In the genomic region with DNA sequence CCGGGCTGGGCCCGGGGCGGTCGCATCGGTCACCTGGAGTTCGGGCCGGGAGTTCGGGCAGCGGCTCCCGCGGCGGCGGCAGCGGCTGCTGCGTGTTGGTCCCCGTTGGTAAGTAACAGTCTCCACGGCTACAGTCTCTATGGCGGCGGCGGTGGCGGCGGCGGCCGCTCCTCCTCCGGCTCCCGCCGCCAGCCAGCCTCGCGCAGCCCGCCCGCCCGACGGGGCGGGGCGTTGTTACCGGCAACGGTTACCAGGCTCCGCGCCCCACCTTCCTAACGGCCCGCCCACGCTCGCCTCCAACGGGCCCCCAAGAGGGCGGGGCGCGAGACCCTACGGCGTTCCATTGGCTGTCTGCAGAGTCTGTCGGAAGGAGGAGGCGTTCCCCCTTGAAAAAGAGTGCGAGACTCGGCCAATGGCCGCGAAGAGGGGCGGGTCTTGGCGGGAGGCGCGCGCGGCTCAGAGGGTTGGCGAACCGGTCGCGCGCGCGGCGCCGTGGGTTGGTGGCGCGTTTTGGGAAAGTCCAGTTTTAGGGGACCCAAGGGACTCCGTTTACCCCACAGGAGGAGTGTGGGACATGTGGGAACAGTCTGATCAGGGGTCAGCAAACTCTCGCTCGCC, we compare ENCODE assay signal across 1 cellular context.
TF ChIP-seq lines count a peak whose summit lies in the region.

RFX2 (minus strand) TSS at position 141 of the 618 bp plus-strand sequence. CDS start 63,004 bp downstream, outside the sequence.

TF ChIP-seq in HepG2, 621 proteins besides CTCF, POLR2A, EP300 and RAD21 (continued from another document and continues in another):
- TF ChIP-seq, protein P1, sequence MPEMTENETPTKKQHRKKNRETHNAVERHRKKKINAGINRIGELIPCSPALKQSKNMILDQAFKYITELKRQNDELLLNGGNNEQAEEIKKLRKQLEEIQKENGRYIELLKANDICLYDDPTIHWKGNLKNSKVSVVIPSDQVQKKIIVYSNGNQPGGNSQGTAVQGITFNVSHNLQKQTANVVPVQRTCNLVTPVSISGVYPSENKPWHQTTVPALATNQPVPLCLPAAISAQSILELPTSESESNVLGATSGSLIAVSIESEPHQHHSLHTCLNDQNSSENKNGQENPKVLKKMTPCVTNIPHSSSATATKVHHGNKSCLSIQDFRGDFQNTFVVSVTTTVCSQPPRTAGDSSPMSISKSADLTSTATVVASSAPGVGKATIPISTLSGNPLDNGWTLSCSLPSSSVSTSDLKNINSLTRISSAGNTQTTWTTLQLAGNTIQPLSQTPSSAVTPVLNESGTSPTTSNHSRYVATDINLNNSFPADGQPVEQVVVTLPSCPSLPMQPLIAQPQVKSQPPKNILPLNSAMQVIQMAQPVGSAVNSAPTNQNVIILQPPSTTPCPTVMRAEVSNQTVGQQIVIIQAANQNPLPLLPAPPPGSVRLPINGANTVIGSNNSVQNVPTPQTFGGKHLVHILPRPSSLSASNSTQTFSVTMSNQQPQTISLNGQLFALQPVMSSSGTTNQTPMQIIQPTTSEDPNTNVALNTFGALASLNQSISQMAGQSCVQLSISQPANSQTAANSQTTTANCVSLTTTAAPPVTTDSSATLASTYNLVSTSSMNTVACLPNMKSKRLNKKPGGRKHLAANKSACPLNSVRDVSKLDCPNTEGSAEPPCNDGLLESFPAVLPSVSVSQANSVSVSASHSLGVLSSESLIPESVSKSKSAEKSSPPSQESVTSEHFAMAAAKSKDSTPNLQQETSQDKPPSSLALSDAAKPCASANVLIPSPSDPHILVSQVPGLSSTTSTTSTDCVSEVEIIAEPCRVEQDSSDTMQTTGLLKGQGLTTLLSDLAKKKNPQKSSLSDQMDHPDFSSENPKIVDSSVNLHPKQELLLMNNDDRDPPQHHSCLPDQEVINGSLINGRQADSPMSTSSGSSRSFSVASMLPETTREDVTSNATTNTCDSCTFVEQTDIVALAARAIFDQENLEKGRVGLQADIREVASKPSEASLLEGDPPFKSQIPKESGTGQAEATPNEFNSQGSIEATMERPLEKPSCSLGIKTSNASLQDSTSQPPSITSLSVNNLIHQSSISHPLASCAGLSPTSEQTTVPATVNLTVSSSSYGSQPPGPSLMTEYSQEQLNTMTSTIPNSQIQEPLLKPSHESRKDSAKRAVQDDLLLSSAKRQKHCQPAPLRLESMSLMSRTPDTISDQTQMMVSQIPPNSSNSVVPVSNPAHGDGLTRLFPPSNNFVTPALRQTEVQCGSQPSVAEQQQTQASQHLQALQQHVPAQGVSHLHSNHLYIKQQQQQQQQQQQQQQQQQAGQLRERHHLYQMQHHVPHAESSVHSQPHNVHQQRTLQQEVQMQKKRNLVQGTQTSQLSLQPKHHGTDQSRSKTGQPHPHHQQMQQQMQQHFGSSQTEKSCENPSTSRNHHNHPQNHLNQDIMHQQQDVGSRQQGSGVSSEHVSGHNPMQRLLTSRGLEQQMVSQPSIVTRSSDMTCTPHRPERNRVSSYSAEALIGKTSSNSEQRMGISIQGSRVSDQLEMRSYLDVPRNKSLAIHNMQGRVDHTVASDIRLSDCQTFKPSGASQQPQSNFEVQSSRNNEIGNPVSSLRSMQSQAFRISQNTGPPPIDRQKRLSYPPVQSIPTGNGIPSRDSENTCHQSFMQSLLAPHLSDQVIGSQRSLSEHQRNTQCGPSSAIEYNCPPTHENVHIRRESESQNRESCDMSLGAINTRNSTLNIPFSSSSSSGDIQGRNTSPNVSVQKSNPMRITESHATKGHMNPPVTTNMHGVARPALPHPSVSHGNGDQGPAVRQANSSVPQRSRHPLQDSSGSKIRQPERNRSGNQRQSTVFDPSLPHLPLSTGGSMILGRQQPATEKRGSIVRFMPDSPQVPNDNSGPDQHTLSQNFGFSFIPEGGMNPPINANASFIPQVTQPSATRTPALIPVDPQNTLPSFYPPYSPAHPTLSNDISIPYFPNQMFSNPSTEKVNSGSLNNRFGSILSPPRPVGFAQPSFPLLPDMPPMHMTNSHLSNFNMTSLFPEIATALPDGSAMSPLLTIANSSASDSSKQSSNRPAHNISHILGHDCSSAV (CRISPR knock-in tag; IDR thresholded peaks at IDR 0.05; ENCODE audit: borderline replicate concordance) = no peak
- TF ChIP-seq FOXM1 (CRISPR knock-in tag; IDR thresholded peaks at IDR 0.05) = no peak
- peak; percentile 94 for TF ChIP-seq MXI1 (IDR thresholded peaks at IDR 0.05; ENCODE audit: borderline replicate concordance, low read depth, low read length)
- TF ChIP-seq, protein P2, sequence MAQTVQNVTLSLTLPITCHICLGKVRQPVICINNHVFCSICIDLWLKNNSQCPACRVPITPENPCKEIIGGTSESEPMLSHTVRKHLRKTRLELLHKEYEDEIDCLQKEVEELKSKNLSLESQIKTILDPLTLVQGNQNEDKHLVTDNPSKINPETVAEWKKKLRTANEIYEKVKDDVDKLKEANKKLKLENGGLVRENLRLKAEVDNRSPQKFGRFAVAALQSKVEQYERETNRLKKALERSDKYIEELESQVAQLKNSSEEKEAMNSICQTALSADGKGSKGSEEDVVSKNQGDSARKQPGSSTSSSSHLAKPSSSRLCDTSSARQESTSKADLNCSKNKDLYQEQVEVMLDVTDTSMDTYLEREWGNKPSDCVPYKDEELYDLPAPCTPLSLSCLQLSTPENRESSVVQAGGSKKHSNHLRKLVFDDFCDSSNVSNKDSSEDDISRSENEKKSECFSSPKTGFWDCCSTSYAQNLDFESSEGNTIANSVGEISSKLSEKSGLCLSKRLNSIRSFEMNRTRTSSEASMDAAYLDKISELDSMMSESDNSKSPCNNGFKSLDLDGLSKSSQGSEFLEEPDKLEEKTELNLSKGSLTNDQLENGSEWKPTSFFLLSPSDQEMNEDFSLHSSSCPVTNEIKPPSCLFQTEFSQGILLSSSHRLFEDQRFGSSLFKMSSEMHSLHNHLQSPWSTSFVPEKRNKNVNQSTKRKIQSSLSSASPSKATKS (CRISPR knock-in tag; IDR thresholded peaks at IDR 0.05) = no peak
- no peak for TF ChIP-seq HOXA9 (CRISPR knock-in tag; IDR thresholded peaks at IDR 0.05; ENCODE audit: borderline replicate concordance)
- no peak for TF ChIP-seq JARID2 (CRISPR knock-in tag; IDR thresholded peaks at IDR 0.05; ENCODE audit: insufficient replicate concordance)
- TF ChIP-seq ZNF639 (CRISPR knock-in tag; conservative IDR thresholded peaks at IDR 0.05) = 0 out of 2 replicates have a peak, but pooled peaks have one; percentile 40
- TF ChIP-seq ZNF879 (CRISPR knock-in tag; IDR thresholded peaks at IDR 0.05) = no peak
- no peak for TF ChIP-seq PRDM10 (CRISPR knock-in tag; IDR thresholded peaks at IDR 0.05; ENCODE audit: low read depth)
- TF ChIP-seq, protein P3, sequence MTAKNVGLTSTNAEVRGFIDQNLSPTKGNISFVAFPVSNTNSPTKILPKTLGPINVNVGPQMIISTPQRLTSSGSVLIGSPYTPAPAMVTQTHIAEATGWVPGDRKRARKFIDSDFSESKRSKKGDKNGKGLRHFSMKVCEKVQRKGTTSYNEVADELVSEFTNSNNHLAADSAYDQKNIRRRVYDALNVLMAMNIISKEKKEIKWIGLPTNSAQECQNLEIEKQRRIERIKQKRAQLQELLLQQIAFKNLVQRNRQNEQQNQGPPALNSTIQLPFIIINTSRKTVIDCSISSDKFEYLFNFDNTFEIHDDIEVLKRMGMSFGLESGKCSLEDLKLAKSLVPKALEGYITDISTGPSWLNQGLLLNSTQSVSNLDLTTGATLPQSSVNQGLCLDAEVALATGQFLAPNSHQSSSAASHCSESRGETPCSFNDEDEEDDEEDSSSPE (CRISPR knock-in tag; IDR thresholded peaks at IDR 0.05) = peak; percentile 87
- TF ChIP-seq HNF1B (CRISPR knock-in tag; IDR thresholded peaks at IDR 0.05) = peak; percentile 69
- no peak for TF ChIP-seq ZFP36L2 (CRISPR knock-in tag; IDR thresholded peaks at IDR 0.05)
- TF ChIP-seq GABPB1 (CRISPR knock-in tag; IDR thresholded peaks at IDR 0.05) = peak; percentile 63; the same call in 1 of the 2 replicates
- no peak for TF ChIP-seq ZNF841 (CRISPR knock-in tag; IDR thresholded peaks at IDR 0.05; ENCODE audit: borderline replicate concordance)
- TF ChIP-seq ZFP37 (CRISPR knock-in tag; IDR thresholded peaks at IDR 0.05; ENCODE audit: borderline replicate concordance) = no peak
- TF ChIP-seq, protein P4, sequence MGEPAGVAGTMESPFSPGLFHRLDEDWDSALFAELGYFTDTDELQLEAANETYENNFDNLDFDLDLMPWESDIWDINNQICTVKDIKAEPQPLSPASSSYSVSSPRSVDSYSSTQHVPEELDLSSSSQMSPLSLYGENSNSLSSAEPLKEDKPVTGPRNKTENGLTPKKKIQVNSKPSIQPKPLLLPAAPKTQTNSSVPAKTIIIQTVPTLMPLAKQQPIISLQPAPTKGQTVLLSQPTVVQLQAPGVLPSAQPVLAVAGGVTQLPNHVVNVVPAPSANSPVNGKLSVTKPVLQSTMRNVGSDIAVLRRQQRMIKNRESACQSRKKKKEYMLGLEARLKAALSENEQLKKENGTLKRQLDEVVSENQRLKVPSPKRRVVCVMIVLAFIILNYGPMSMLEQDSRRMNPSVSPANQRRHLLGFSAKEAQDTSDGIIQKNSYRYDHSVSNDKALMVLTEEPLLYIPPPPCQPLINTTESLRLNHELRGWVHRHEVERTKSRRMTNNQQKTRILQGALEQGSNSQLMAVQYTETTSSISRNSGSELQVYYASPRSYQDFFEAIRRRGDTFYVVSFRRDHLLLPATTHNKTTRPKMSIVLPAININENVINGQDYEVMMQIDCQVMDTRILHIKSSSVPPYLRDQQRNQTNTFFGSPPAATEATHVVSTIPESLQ (CRISPR knock-in tag; conservative IDR thresholded peaks at IDR 0.05) = no peak
- TF ChIP-seq, protein P5, sequence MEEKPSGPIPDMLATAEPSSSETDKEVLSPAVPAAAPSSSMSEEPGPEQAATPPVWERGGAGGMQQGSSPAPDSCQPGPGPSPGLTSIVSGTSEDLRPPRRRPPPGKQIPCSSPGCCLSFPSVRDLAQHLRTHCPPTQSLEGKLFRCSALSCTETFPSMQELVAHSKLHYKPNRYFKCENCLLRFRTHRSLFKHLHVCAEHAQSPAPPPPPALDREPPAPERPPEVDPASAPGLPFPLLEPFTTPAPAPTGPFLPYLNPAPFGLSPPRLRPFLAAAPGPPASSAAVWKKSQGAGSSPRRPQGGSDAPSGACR (CRISPR knock-in tag; IDR thresholded peaks at IDR 0.05) = no peak
- TF ChIP-seq SOX6 (IDR thresholded peaks at IDR 0.05) = no peak
- TF ChIP-seq SOX6 (CRISPR knock-in tag; IDR thresholded peaks at IDR 0.05) = no peak
- no peak for TF ChIP-seq E2F2 (CRISPR knock-in tag; IDR thresholded peaks at IDR 0.05; ENCODE audit: borderline replicate concordance)
- no peak for TF ChIP-seq SMAD9 (CRISPR knock-in tag; IDR thresholded peaks at IDR 0.05)
- TF ChIP-seq RNF2 (conservative IDR thresholded peaks at IDR 0.05; ENCODE audit: low read depth) = no peak
- no peak for TF ChIP-seq ATF1 (CRISPR knock-in tag; IDR thresholded peaks at IDR 0.05)
- no peak for TF ChIP-seq SMARCE1 (IDR thresholded peaks at IDR 0.05; ENCODE audit: borderline replicate concordance)
- TF ChIP-seq FOXK1 (CRISPR knock-in tag; IDR thresholded peaks at IDR 0.05; ENCODE audit: borderline replicate concordance, low read depth) = 0 out of 2 replicates have a peak, but pooled peaks have one; percentile 35
- no peak for TF ChIP-seq KDM6A (CRISPR knock-in tag; IDR thresholded peaks at IDR 0.05; ENCODE audit: low read depth)
